21 cellular contexts compared by ENCODE assay signal in the genomic region with DNA sequence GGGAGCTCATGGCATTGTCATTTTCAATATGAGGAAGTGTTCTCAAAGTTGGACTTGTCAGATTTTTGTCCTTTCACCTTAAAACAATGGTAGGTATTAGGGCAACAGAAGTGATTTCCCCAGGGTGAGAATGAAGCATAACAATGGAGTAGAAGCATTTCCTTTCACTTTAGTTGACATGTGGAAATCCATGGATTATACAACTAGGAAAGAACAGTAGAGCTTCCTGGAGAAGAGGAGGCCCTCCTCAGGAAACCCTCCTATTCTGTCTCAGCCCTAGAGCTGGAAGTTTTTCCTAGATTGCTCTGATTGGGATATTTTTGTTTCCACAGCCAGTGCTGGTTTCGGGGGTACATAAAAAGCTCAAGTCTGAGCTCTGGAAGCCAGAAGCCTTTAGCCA. TPM values are rescaled to one million over a fixed set of nuclear protein-coding genes. Genes with fewer than 3 reads are reported as not detected.
"Had no signal": no experiment of that assay in that cellular context is flagged by ENCODE, and none has a peak within 500 bp of the region (broad histone marks: within the 10 kb centered on the region; RNA-seq: fewer than 3 reads in every experiment).

No MANE protein-coding gene starts in this region.

- H3K9me3 Mint-ChIP-seq: activated T-cell treated with anti-CD3 and anti-CD28 coated beads, Interleukin-2, amount 50 U/mL, for 24 hours; nephron; stimulated activated naive B cell treated with anti-CD40 and anti-IgM and Interleukin-4, amounts not matched to agents 10 μg/mL and 1 μg/mL and 100 μg/mL, for 72 hours; WTC11 had no signal

- H3K4me1 Mint-ChIP-seq: nephron; stimulated activated naive B cell treated with anti-CD40 and anti-IgM and Interleukin-4, amounts not matched to agents 10 μg/mL and 1 μg/mL and 100 μg/mL, for 72 hours; WTC11 had no signal

- H3K27me3 Mint-ChIP-seq: activated naive CD8-positive, alpha-beta T cell; activated T-cell treated with anti-CD3 and anti-CD28 coated beads, Interleukin-2, amount 50 U/mL, for 24 hours; stimulated activated naive B cell treated with anti-CD40 and anti-IgM and Interleukin-4, amounts not matched to agents 10 μg/mL and 1 μg/mL and 100 μg/mL, for 72 hours had no signal

- ATAC-seq: gastroesophageal sphincter; left lobe of liver; mucosa of descending colon; stimulated activated naive B cell treated with anti-CD40 and anti-IgM and Interleukin-4, amounts not matched to agents 10 μg/mL and 1 μg/mL and 100 μg/mL, for 72 hours; WTC11 had no signal

- H3K4me1 ChIP-seq: gastroesophageal sphincter, sigmoid colon, SJSA1, suprapubic skin, tibial artery had no signal

- H3K27me3 ChIP-seq: gastroesophageal sphincter, neutrophil, sigmoid colon, SJSA1, suprapubic skin, tibial artery had no signal

- H3K9me3 ChIP-seq: gastroesophageal sphincter, mucosa of descending colon, sigmoid colon, SJSA1, suprapubic skin, tibial artery had no signal

- H3K27ac Mint-ChIP-seq: activated naive CD8-positive, alpha-beta T cell; activated T-cell treated with anti-CD3 and anti-CD28 coated beads, Interleukin-2, amount 50 U/mL, for 24 hours; nephron; stimulated activated naive B cell treated with anti-CD40 and anti-IgM and Interleukin-4, amounts not matched to agents 10 μg/mL and 1 μg/mL and 100 μg/mL, for 72 hours had no signal

- H3K27ac ChIP-seq: gastroesophageal sphincter, neutrophil, sigmoid colon, SJSA1, suprapubic skin, tibial artery had no signal

- H3K4me3 Mint-ChIP-seq: activated naive CD8-positive, alpha-beta T cell; activated T-cell treated with anti-CD3 and anti-CD28 coated beads, Interleukin-2, amount 50 U/mL, for 24 hours; nephron; stimulated activated naive B cell treated with anti-CD40 and anti-IgM and Interleukin-4, amounts not matched to agents 10 μg/mL and 1 μg/mL and 100 μg/mL, for 72 hours; WTC11 had no signal

- DNase-seq: activated T-cell treated with anti-CD3 and anti-CD28 coated beads, Interleukin-2, amount 50 U/mL, for 24 hours; anterior cingulate cortex; effector CD8-positive, alpha-beta T cell; erythroblast; mucosa of descending colon; sigmoid colon; small intestine; stimulated activated CD4-positive, alpha-beta T cell treated with anti-CD3 and anti-CD28 coated beads, Interleukin-4, amount 100 ng/mL, for 24 hours; stimulated activated CD8-positive, alpha-beta memory T cell treated with anti-CD3 and anti-CD28 coated beads, Interleukin-4, amount 100 ng/mL, for 48 hours; stimulated activated naive B cell treated with anti-CD40 and anti-IgM and Interleukin-4, amounts not matched to agents 10 μg/mL and 1 μg/mL and 100 μg/mL, for 72 hours; T-helper 2 cell; tibial artery had no signal

- H3K4me3 ChIP-seq: gastroesophageal sphincter, lung, mucosa of descending colon, sigmoid colon, SJSA1, suprapubic skin, tibial artery had no signal

RNA-seq across cellular contexts. Expression of a gene that starts 13.8 kb away (rescaled TPM):
- total RNA-seq: left lobe of liver had no signal
